1 cellular context compared by ENCODE assay signal in the genomic region with DNA sequence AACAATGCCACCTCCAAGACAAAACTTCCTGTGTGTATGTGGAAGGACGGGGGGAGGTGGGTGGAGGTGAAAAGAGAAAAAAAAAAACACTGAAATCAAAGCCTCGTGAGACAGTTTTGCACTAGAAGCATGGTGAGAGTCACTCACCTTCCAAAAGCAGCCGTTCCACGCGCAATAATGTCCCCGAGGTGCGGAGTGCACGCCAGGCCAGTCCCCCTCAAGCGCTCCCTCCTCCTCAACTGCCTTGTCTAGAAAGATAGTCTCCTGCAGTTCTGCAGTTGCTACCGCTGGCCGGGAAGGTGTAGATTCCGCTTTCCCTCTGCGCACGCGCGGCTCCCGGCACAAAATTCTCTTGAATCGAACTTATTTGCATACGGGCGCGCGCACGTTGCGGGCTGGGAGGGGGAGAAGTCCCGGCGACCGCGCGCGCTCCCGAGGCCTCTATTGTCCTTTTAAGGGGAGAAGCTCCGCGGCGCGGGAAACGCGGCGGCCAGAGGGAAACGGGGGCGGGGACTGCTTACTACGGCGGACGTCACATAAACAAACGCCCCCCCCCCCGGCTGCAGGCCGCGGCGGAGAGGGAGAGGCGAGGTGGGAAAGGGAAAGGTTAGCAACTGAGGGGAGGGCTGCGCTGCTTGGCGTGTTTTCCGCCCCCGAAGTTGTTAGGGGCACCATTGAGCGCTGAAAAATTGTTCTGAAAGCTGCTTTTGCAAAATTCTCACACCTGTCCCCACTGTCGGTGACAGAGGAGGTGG.
TF ChIP-seq lines count a peak whose summit lies in the region.

A gene with protein sequence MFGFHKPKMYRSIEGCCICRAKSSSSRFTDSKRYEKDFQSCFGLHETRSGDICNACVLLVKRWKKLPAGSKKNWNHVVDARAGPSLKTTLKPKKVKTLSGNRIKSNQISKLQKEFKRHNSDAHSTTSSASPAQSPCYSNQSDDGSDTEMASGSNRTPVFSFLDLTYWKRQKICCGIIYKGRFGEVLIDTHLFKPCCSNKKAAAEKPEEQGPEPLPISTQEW (minus strand): TSS at position 274 of the 755 bp plus-strand sequence. CDS start 27,946 bp downstream, outside the sequence.

TF ChIP-seq in K562, 482 proteins besides CTCF, POLR2A, EP300 and RAD21 (continued from another document):
- TF ChIP-seq, protein P1, sequence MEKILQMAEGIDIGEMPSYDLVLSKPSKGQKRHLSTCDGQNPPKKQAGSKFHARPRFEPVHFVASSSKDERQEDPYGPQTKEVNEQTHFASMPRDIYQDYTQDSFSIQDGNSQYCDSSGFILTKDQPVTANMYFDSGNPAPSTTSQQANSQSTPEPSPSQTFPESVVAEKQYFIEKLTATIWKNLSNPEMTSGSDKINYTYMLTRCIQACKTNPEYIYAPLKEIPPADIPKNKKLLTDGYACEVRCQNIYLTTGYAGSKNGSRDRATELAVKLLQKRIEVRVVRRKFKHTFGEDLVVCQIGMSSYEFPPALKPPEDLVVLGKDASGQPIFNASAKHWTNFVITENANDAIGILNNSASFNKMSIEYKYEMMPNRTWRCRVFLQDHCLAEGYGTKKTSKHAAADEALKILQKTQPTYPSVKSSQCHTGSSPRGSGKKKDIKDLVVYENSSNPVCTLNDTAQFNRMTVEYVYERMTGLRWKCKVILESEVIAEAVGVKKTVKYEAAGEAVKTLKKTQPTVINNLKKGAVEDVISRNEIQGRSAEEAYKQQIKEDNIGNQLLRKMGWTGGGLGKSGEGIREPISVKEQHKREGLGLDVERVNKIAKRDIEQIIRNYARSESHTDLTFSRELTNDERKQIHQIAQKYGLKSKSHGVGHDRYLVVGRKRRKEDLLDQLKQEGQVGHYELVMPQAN (IDR thresholded peaks at IDR 0.05; ENCODE audit: borderline replicate concordance): peak; percentile 69; the same call in 1 of the 2 replicates
- TF ChIP-seq CHD2 (IDR thresholded peaks at IDR 0.05; ENCODE audit: low read depth, low read length) (no peak), POLR2AphosphoS2 (IDR thresholded peaks at IDR 0.05; ENCODE audit: low read length) (peak; percentile 82; the same call in 1 of the 2 replicates), FIP1L1 (IDR thresholded peaks at IDR 0.05; ENCODE audit: low read depth, low read length, poor library complexity, severe bottlenecking) (peak; percentile 61), POLR2G (IDR thresholded peaks at IDR 0.05; ENCODE audit: low read depth, low read length) (peak; percentile 80), HMGN3 (IDR thresholded peaks at IDR 0.05; ENCODE audit: borderline replicate concordance, extremely low read depth, insufficient read length, low read depth, low read length) (peak; percentile 95), SP1 (CRISPR knock-in tag; IDR thresholded peaks at IDR 0.05) (peak; percentile 68; the same call in 1 of the 2 replicates), FOXM1 (IDR thresholded peaks at IDR 0.05; ENCODE audit: low read depth) (peak; percentile 25; the same call in 1 of the 2 replicates), FOXM1 (CRISPR knock-in tag; IDR thresholded peaks at IDR 0.05; ENCODE audit: low read depth) (no peak), BRF1 (IDR thresholded peaks at IDR 0.05; ENCODE audit: borderline replicate concordance, extremely low read depth, insufficient read length) (no peak), FOXJ3 (CRISPR knock-in tag; IDR thresholded peaks at IDR 0.05) (no peak), XRCC3 (IDR thresholded peaks at IDR 0.05) (no peak), RCOR1 (IDR thresholded peaks at IDR 0.05; ENCODE audit: borderline replicate concordance in 1 of 2, low read depth in 2 of 2, low read length in 2 of 2) (0 out of 4 replicates have a peak, but pooled peaks of 1 of the 2 experiments have one; percentile 13), YY1 (IDR thresholded peaks at IDR 0.05; ENCODE audit: borderline replicate concordance in 1 of 3, control insufficient read depth in 1 of 3, extremely low read depth in 1 of 3, insufficient read depth in 3 of 3, insufficient read length in 1 of 3, insufficient replicate concordance in 2 of 3, low read depth in 1 of 3, low read length in 2 of 3) (peak in 2 of 3 experiments; percentile 11 to 69), GABPA (tag; conservative IDR thresholded peaks at IDR 0.05; ENCODE audit: low read depth) (peak; percentile 27; the same call in 1 of the 2 replicates), MAFK (IDR thresholded peaks at IDR 0.05; ENCODE audit: low read length) (no peak; the same call in 1 of the 2 replicates), FOXK2 (conservative IDR thresholded peaks at IDR 0.05 in 1 of 2, IDR thresholded peaks at IDR 0.05 in 1 of 2; ENCODE audit: low read depth in 2 of 2) (peak; percentile 65 to 68; a peak in 2 of 4 replicates), RFX5 (IDR thresholded peaks at IDR 0.05; ENCODE audit: low read depth, low read length) (no peak), POLR3A (IDR thresholded peaks at IDR 0.05; ENCODE audit: borderline replicate concordance, extremely low read depth, insufficient read depth, insufficient read length) (no peak), TRIM24 (IDR thresholded peaks at IDR 0.05) (0 out of 4 replicates have a peak, but pooled peaks of 1 of the 2 experiments have one; percentile 3), MTA2 (IDR thresholded peaks at IDR 0.05; ENCODE audit: low read depth) (peak; percentile 63), TARDBP (IDR thresholded peaks at IDR 0.05) (0 out of 2 replicates have a peak, but pooled peaks have one; percentile 22), ZFX (CRISPR knock-in tag; IDR thresholded peaks at IDR 0.05) (peak; percentile 70), ZNF174 (CRISPR knock-in tag; IDR thresholded peaks at IDR 0.05) (no peak), GTF2A2 (tag; IDR thresholded peaks at IDR 0.05) (no peak), JUN (IDR thresholded peaks at IDR 0.05; ENCODE audit: borderline replicate concordance, low read depth, low read length) (0 out of 2 replicates have a peak, but pooled peaks have one; percentile 1), JUN (CRISPR knock-in tag; IDR thresholded peaks at IDR 0.05; ENCODE audit: borderline replicate concordance) (no peak), ZBED1 (IDR thresholded peaks at IDR 0.05) (no peak), CC2D1A (IDR thresholded peaks at IDR 0.05) (peak; percentile 30; the same call in 1 of the 2 replicates), ZNF436 (CRISPR knock-in tag; IDR thresholded peaks at IDR 0.05) (peak; percentile 78), ZNF445 (CRISPR knock-in tag; IDR thresholded peaks at IDR 0.05; ENCODE audit: low read depth) (no peak), SMARCE1 (IDR thresholded peaks at IDR 0.05) (0 out of 2 replicates have a peak, but pooled peaks have one; percentile 9), PHB2 (IDR thresholded peaks at IDR 0.05; ENCODE audit: low read depth) (0 out of 2 replicates have a peak, but pooled peaks have one; percentile 12)
- TF ChIP-seq, protein P2, sequence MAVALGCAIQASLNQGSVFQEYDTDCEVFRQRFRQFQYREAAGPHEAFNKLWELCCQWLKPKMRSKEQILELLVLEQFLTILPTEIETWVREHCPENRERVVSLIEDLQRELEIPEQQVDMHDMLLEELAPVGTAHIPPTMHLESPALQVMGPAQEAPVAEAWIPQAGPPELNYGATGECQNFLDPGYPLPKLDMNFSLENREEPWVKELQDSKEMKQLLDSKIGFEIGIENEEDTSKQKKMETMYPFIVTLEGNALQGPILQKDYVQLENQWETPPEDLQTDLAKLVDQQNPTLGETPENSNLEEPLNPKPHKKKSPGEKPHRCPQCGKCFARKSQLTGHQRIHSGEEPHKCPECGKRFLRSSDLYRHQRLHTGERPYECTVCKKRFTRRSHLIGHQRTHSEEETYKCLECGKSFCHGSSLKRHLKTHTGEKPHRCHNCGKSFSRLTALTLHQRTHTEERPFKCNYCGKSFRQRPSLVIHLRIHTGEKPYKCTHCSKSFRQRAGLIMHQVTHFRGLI (CRISPR knock-in tag; IDR thresholded peaks at IDR 0.05): no peak
- TF ChIP-seq, protein P3, sequence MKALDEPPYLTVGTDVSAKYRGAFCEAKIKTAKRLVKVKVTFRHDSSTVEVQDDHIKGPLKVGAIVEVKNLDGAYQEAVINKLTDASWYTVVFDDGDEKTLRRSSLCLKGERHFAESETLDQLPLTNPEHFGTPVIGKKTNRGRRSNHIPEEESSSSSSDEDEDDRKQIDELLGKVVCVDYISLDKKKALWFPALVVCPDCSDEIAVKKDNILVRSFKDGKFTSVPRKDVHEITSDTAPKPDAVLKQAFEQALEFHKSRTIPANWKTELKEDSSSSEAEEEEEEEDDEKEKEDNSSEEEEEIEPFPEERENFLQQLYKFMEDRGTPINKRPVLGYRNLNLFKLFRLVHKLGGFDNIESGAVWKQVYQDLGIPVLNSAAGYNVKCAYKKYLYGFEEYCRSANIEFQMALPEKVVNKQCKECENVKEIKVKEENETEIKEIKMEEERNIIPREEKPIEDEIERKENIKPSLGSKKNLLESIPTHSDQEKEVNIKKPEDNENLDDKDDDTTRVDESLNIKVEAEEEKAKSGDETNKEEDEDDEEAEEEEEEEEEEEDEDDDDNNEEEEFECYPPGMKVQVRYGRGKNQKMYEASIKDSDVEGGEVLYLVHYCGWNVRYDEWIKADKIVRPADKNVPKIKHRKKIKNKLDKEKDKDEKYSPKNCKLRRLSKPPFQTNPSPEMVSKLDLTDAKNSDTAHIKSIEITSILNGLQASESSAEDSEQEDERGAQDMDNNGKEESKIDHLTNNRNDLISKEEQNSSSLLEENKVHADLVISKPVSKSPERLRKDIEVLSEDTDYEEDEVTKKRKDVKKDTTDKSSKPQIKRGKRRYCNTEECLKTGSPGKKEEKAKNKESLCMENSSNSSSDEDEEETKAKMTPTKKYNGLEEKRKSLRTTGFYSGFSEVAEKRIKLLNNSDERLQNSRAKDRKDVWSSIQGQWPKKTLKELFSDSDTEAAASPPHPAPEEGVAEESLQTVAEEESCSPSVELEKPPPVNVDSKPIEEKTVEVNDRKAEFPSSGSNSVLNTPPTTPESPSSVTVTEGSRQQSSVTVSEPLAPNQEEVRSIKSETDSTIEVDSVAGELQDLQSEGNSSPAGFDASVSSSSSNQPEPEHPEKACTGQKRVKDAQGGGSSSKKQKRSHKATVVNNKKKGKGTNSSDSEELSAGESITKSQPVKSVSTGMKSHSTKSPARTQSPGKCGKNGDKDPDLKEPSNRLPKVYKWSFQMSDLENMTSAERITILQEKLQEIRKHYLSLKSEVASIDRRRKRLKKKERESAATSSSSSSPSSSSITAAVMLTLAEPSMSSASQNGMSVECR (CRISPR knock-in tag; IDR thresholded peaks at IDR 0.05): no peak
- TF ChIP-seq, protein P4, sequence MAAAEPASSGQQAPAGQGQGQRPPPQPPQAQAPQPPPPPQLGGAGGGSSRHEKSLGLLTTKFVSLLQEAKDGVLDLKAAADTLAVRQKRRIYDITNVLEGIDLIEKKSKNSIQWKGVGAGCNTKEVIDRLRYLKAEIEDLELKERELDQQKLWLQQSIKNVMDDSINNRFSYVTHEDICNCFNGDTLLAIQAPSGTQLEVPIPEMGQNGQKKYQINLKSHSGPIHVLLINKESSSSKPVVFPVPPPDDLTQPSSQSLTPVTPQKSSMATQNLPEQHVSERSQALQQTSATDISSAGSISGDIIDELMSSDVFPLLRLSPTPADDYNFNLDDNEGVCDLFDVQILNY (CRISPR knock-in tag; IDR thresholded peaks at IDR 0.05): 0 out of 2 replicates have a peak, but pooled peaks have one; percentile 45
- TF ChIP-seq, protein P5, sequence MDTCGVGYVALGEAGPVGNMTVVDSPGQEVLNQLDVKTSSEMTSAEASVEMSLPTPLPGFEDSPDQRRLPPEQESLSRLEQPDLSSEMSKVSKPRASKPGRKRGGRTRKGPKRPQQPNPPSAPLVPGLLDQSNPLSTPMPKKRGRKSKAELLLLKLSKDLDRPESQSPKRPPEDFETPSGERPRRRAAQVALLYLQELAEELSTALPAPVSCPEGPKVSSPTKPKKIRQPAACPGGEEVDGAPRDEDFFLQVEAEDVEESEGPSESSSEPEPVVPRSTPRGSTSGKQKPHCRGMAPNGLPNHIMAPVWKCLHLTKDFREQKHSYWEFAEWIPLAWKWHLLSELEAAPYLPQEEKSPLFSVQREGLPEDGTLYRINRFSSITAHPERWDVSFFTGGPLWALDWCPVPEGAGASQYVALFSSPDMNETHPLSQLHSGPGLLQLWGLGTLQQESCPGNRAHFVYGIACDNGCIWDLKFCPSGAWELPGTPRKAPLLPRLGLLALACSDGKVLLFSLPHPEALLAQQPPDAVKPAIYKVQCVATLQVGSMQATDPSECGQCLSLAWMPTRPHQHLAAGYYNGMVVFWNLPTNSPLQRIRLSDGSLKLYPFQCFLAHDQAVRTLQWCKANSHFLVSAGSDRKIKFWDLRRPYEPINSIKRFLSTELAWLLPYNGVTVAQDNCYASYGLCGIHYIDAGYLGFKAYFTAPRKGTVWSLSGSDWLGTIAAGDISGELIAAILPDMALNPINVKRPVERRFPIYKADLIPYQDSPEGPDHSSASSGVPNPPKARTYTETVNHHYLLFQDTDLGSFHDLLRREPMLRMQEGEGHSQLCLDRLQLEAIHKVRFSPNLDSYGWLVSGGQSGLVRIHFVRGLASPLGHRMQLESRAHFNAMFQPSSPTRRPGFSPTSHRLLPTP (IDR thresholded peaks at IDR 0.05; ENCODE audit: borderline replicate concordance, extremely low read depth, insufficient read length): no peak
- TF ChIP-seq, protein P6, sequence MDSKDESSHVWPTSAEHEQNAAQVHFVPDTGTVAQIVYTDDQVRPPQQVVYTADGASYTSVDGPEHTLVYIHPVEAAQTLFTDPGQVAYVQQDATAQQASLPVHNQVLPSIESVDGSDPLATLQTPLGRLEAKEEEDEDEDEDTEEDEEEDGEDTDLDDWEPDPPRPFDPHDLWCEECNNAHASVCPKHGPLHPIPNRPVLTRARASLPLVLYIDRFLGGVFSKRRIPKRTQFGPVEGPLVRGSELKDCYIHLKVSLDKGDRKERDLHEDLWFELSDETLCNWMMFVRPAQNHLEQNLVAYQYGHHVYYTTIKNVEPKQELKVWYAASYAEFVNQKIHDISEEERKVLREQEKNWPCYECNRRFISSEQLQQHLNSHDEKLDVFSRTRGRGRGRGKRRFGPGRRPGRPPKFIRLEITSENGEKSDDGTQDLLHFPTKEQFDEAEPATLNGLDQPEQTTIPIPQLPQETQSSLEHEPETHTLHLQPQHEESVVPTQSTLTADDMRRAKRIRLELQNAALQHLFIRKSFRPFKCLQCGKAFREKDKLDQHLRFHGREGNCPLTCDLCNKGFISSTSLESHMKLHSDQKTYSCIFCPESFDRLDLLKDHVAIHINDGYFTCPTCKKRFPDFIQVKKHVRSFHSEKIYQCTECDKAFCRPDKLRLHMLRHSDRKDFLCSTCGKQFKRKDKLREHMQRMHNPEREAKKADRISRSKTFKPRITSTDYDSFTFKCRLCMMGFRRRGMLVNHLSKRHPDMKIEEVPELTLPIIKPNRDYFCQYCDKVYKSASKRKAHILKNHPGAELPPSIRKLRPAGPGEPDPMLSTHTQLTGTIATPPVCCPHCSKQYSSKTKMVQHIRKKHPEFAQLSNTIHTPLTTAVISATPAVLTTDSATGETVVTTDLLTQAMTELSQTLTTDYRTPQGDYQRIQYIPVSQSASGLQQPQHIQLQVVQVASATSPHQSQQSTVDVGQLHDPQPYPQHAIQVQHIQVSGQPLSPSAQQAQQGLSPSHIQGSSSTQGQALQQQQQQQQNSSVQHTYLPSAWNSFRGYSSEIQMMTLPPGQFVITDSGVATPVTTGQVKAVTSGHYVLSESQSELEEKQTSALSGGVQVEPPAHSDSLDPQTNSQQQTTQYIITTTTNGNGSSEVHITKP (IDR thresholded peaks at IDR 0.05; ENCODE audit: partially characterized antibody): no peak
